Comparison of ENCODE assay signal across 25 cellular contexts in genomic region chr12:21650997-21651396, GRCh38. TPM values are rescaled to one million over a fixed set of nuclear protein-coding genes. Genes with fewer than 3 reads are reported as not detected.
DNase-seq lines count a peak whose midpoint lies in the region; ATAC-seq, FAIRE-seq and TF ChIP-seq lines count a peak whose summit lies in the region.
"Had no signal": no experiment of that assay in that cellular context is flagged by ENCODE, and none has a peak within 500 bp of the region (broad histone marks: within the 10 kb centered on the region; RNA-seq: fewer than 3 reads in every experiment).

No MANE protein-coding gene starts in this region.

- TF ChIP-seq CTCF in GM23338 (conservative IDR thresholded peaks at IDR 0.05; ENCODE audit: low read depth in 2 of 2) (no peak), GM12878 (IDR thresholded peaks at IDR 0.05 in 2 of 3, conservative IDR thresholded peaks at IDR 0.05 in 1 of 3; ENCODE audit: control insufficient read depth in 2 of 3, extremely low read depth in 1 of 3, insufficient read depth in 1 of 3, low read depth in 3 of 3, low read length in 3 of 3) (no peak), stomach (IDR thresholded peaks at IDR 0.05) (no peak), GM20000 (IDR thresholded peaks at IDR 0.05; ENCODE audit: extremely low read depth, missing control alignments) (no peak)

- TF ChIP-seq RAD21 in GM12878 (IDR thresholded peaks at IDR 0.05; ENCODE audit: insufficient read depth, low read depth, low read length): no peak

- peaks cover 73% of the 10 kb centered on the region for H3K4me1 Mint-ChIP-seq in GM23338

- SMC1A ChIA-PET in GM12878 (lab: Charles Lee; ENCODE audit: uncharacterized antibody, unreplicated experiment): interaction anchor here (1.0 to 3.1 kb wide), 5 partner anchors 8 to 141 kb away, joined by 3 to 19 read pairs (median 3); no protein-coding TSS in a partner anchor

- H3K79me2 ChIP-seq in GM23338 (replicated peaks; ENCODE audit: insufficient read depth) (peaks cover 100% of the 10 kb centered on the region), GM12878 (ENCODE audit: control insufficient read depth, insufficient read depth, low read length) (peaks cover 58% of the 10 kb centered on the region)

- H2AFZ ChIP-seq in GM23338: no peak overlapping the region
- H2AFZ ChIP-seq in GM12878 (ENCODE audit: control insufficient read depth, low read depth, low read length): no peak overlapping the region
- H2AFZ ChIP-seq: hepatocyte had no signal

- CTCF ChIA-PET in GM12878 (lab: Yijun Ruan, JAX): interaction anchor here (1.2 to 2.2 kb wide), 2 partner anchors 29 to 72 kb away, joined by 3 to 9 read pairs; no protein-coding TSS in a partner anchor

- H3K4me2 ChIP-seq in GM23338 (peak overlapping the region; percentile 31; the same call in 1 of the 2 replicates), GM12878 (ENCODE audit: control insufficient read depth, insufficient read depth) (peak overlapping the region; percentile 27; the same call in 1 of the 2 replicates)
- H3K4me2 ChIP-seq: hepatocyte had no signal

- in situ Hi-C loops in GM12878 (cut with MboI): loop anchor here (10.0 kb wide), 1 partner anchor 206 kb away; no protein-coding TSS in a partner anchor

- H3K27me3 Mint-ChIP-seq in GM23338 (ENCODE audit: insufficient read depth, low read depth, poor library complexity): peaks cover 2% of the 10 kb centered on the region
- H3K27me3 Mint-ChIP-seq: IgD-negative memory B cell had no signal

- H4K20me1 ChIP-seq in GM23338 (replicated peaks; ENCODE audit: insufficient read depth) (peaks cover 79% of the 10 kb centered on the region), GM12878 (ENCODE audit: control insufficient read depth, insufficient read depth) (no peaks in the 10 kb centered on the region)

- no peaks in the 10 kb centered on the region for H3K9me3 Mint-ChIP-seq in GM23338
- H3K9me3 Mint-ChIP-seq: IgD-negative memory B cell, natural killer cell had no signal

- no peaks in the 10 kb centered on the region for H3K27me3 ChIP-seq in GM23338 (ENCODE audit: insufficient read depth)
- no peaks in the 10 kb centered on the region for H3K27me3 ChIP-seq in GM12878 (replicated peaks in 1 of 2; ENCODE audit: control insufficient read depth in 2 of 2, insufficient read depth in 2 of 2, low read length in 1 of 2)
- H3K27me3 ChIP-seq in stomach: no peaks in the 10 kb centered on the region
- H3K27me3 ChIP-seq: hepatocyte, upper lobe of left lung had no signal

- H3K36me3 ChIP-seq in GM23338 (ENCODE audit: insufficient read depth) (peaks cover 79% of the 10 kb centered on the region), GM12878 (ENCODE audit: control insufficient read depth in 2 of 2, insufficient read depth in 2 of 2, low read length in 1 of 2) (peaks cover 5 to 21% of the 10 kb centered on the region in 2 experiments), stomach (peaks cover 35 to 81% (median 70%) of the 10 kb centered on the region in 4 donors)

- H3K9ac ChIP-seq in GM12878 (ENCODE audit: control insufficient read depth, insufficient read depth, low read length): no peak overlapping the region

- ATAC-seq in left ventricle myocardium superior (peak; percentile 23), left cardiac atrium (no peak), GM23338 (no peak), GM12878 (peak; percentile 24; the same call in 2 of the 3 replicates), HG02798 (IDR thresholded peaks at IDR 0.05; ENCODE audit: poor library complexity, unreplicated experiment) (no peak)
- ATAC-seq: natural killer cell had no signal

- H3K4me3 Mint-ChIP-seq in GM23338: peak overlapping the region; percentile 1; the same call in 1 of the 3 replicates
- H3K4me3 Mint-ChIP-seq: natural killer cell had no signal

- H3K4me1 ChIP-seq in GM23338 (ENCODE audit: insufficient read depth) (peaks cover 58% of the 10 kb centered on the region), GM12878 (ENCODE audit: control insufficient read depth, insufficient read depth, low read length) (no peaks in the 10 kb centered on the region; the same call in 1 of the 2 replicates), stomach (peaks cover 4 to 60% (median 38%) of the 10 kb centered on the region in 4 donors)

- POLR2A ChIA-PET in GM12878 (lab: Charles Lee): no interaction called here

- TF ChIP-seq EP300 in GM12878 (IDR thresholded peaks at IDR 0.05; ENCODE audit: borderline replicate concordance in 1 of 2, control insufficient read depth in 1 of 2, low read depth in 2 of 2, low read length in 2 of 2) (no peak), stomach (IDR thresholded peaks at IDR 0.05) (no peak)

- H3K27ac ChIP-seq in GM23338 (ENCODE audit: low read depth): no peak overlapping the region
- H3K27ac ChIP-seq in GM12878 (ENCODE audit: control insufficient read depth, insufficient read depth): no peak overlapping the region
- peak overlapping the region in 3 of 5 donors; percentile 0 to 17 (median 11) for H3K27ac ChIP-seq in stomach
- H3K27ac ChIP-seq: epithelial cell of prostate, hepatocyte, upper lobe of left lung had no signal

- H3K36me3 Mint-ChIP-seq in GM23338 (ENCODE audit: low read depth): peaks cover 99% of the 10 kb centered on the region

- H3K9me2 ChIP-seq in GM23338 (ENCODE audit: insufficient read depth): no peaks in the 10 kb centered on the region

- H3K27ac Mint-ChIP-seq in GM23338: no peak overlapping the region
- H3K27ac Mint-ChIP-seq: natural killer cell had no signal

- WGBS in GM12878 (ENCODE audit: insufficient coverage, insufficient replicate concordance, low lambda C conversion rate, missing lambda C conversion rate): 100% methylated on average over 1 of the region's 1 CpG
- WGBS in stomach, 5 donors: 94 to 100% (median 97%) methylated on average over 1 of the region's 1 CpG

- FAIRE-seq in GM12878 (lab: Jason Lieb, UNC): no peak

- intact Hi-C loops in left ventricle myocardium superior (cut with micrococcal nuclease): no loop called here
- intact Hi-C loops in left cardiac atrium (cut with DNase I): no loop called here
- intact Hi-C loops in GM12878 (cut with micrococcal nuclease; ENCODE audit: unreplicated experiment): no loop called here
- intact Hi-C loops in stomach (cut with DNase I; ENCODE audit: low total_unique reads): no loop called here

- no TSS peak for BruUV-seq in GM12878 (replicated peaks; lab: Mats Ljungman, UMichigan)

- H3K4me3 ChIP-seq in GM23338 (no peak overlapping the region; the same call in 1 of the 2 replicates), GM12878 (no peak overlapping the region), stomach (no peak overlapping the region)
- H3K4me3 ChIP-seq: hepatocyte, upper lobe of left lung had no signal

- H3K9me3 ChIP-seq in GM12878 (replicated peaks; ENCODE audit: control insufficient read depth, insufficient read depth, low read length): no peaks in the 10 kb centered on the region
- H3K9me3 ChIP-seq in stomach: no peaks in the 10 kb centered on the region
- H3K9me3 ChIP-seq: upper lobe of left lung had no signal

- no peaks in the 10 kb centered on the region for H3F3A ChIP-seq in GM23338 (replicated peaks; ENCODE audit: low read depth)

- TF ChIP-seq POLR2A in GM12878 (IDR thresholded peaks at IDR 0.05; ENCODE audit: low read depth, low read length) (peak; percentile 40; the same call in 1 of the 2 replicates), stomach (IDR thresholded peaks at IDR 0.05) (no peak)

- RAD21 ChIA-PET in GM12878 (lab: Charles Lee; ENCODE audit: unreplicated experiment): no interaction called here

- DNase-seq in left ventricle myocardium superior (no peak), left cardiac atrium (no peak), GM23338 (ENCODE audit: low spot score) (no peak), GM12878 (ENCODE audit: low read depth, low spot score) (no peak), stomach (no peak), GM20000 (ENCODE audit: low spot score) (no peak)
- DNase-seq: activated CD4-positive, CD25-positive, alpha-beta regulatory T cell treated with anti-CD3 and anti-CD28 coated beads, Interleukin-2, amount 50 U/mL, for 72 hours; DMS 273 treated with DMSO at 0.1 percent for 48 hours; foreskin fibroblast; islet precursor cell; MM.1S; natural killer cell; NCI-H1436 treated with DMSO at 0.1 percent for 48 hours; NCI-H748 treated with DMSO at 0.1 percent for 48 hours; posterior cingulate gyrus; SIG-M5; stimulated activated CD4-positive, alpha-beta T cell treated with anti-CD3 and anti-CD28 coated beads, Interleukin-2, amount 100 ng/mL, for 24 hours; T-helper 9 cell; upper lobe of left lung had no signal

RNA-seq across cellular contexts. Expression of gene LDHB, which starts 6.6 kb away (rescaled TPM):
- total RNA-seq in left ventricle myocardium superior (2,127 TPM), left cardiac atrium (1,000 to 10,000 TPM; 1,145 to 1,293 TPM), GM12878 (2014; rRNA removed) (800 and 1,059 TPM in 2 replicates), GM12878 (2014; rRNA removed; fragmentation: Illumina TruSeq; extraction: Trizol) (1,225 and 1,228 TPM in 2 replicates), GM12878 (2021) (1,270 and 1,289 TPM in 2 replicates), stomach (100 to 1,000 TPM in 4 of 5 donors, 10 to 100 TPM in 1; 94.5 to 445 (median 272) TPM)
- total RNA-seq in GM23338 (2014; rRNA removed; shearing (Covaris generic)): 1,537 and 1,654 TPM in 2 replicates
- polyA plus RNA-seq in GM23338 (2016; fragmentation: Nextera tagmentation; extraction: Ambion mirVana) (1,924 and 1,990 TPM in 2 replicates), GM12878 (2011; rRNA removed) (1,442 and 2,024 TPM in 2 replicates), GM12878 (2014; fragmentation: Illumina TruSeq; extraction: Trizol) (1,254 and 1,609 TPM in 2 replicates), GM12878 (2014; fragmentation: Nextera tagmentation; extraction: Ambion mirVana) (1,000 to 10,000 TPM; 3,645 to 3,692 TPM), GM12878 (2014; rRNA removed) (902 and 986 TPM in 2 replicates), GM12878 (2016; fragmentation: Nextera tagmentation; extraction: Ambion mirVana) (1,000 to 10,000 TPM; 1,711 to 1,747 TPM), stomach (100 to 1,000 TPM; 325 to 523 (median 491) TPM)
- 182 and 191 TPM in 2 replicates for total RNA-seq in GM12878 (2013; cell fraction: nucleolus; rRNA removed)
- 1,011 TPM for polyA plus RNA-seq in GM12878 (2011; ENCODE audit: low read depth)
- polyA plus RNA-seq in GM12878 (2011; cell fraction: cytosol; rRNA removed): 546 and 722 TPM in 2 replicates
- polyA plus RNA-seq in GM12878 (2011; cell fraction: nucleus; rRNA removed): 395 and 515 TPM in 2 replicates
- polyA plus RNA-seq in GM12878 (2012): 1,044 and 1,064 TPM in 2 replicates
- 628 and 1,062 TPM in 2 replicates for polyA minus RNA-seq in GM12878 (2011; rRNA and poly(A)+ RNA removed)
- polyA minus RNA-seq in GM12878 (2011; cell fraction: cytosol; rRNA and poly(A)+ RNA removed): 221 and 296 TPM in 2 replicates
- polyA minus RNA-seq in GM12878 (2011; cell fraction: nucleus; rRNA and poly(A)+ RNA removed): 86.6 and 128 TPM in 2 replicates

RNA-seq across cellular contexts. Expression of gene GYS2, which starts 46.4 kb away (rescaled TPM):
- total RNA-seq in left ventricle myocardium superior (not detected), left cardiac atrium (under 1 TPM in 1 of 2 donors, not detected in 1; 0.62 TPM), GM12878 (2014; rRNA removed) (not detected in 2 replicates), GM12878 (2014; rRNA removed; fragmentation: Illumina TruSeq; extraction: Trizol) (not detected in 2 replicates), GM12878 (2021) (not detected in 2 replicates), stomach (not detected)
- not detected in 2 replicates for total RNA-seq in GM23338 (2014; rRNA removed; shearing (Covaris generic))
- polyA plus RNA-seq in GM23338 (2016; fragmentation: Nextera tagmentation; extraction: Ambion mirVana) (not detected in 2 replicates), GM12878 (2011; rRNA removed) (not detected in 2 replicates), GM12878 (2014; fragmentation: Illumina TruSeq; extraction: Trizol) (not detected in 2 replicates), GM12878 (2014; fragmentation: Nextera tagmentation; extraction: Ambion mirVana) (not detected), GM12878 (2014; rRNA removed) (not detected in 2 replicates), GM12878 (2016; fragmentation: Nextera tagmentation; extraction: Ambion mirVana) (not detected), stomach (under 1 TPM in 1 of 3 donors, not detected in 2; 0.33 TPM)
- total RNA-seq in GM12878 (2013; cell fraction: nucleolus; rRNA removed): not detected in 2 replicates
- polyA plus RNA-seq in GM12878 (2011; ENCODE audit: low read depth): not detected
- polyA plus RNA-seq in GM12878 (2011; cell fraction: cytosol; rRNA removed): 0.03 TPM in 1 of 2 replicates, not detected in the other
- polyA plus RNA-seq in GM12878 (2011; cell fraction: nucleus; rRNA removed): 0.18 and 0.27 TPM in 2 replicates
- polyA plus RNA-seq in GM12878 (2012): not detected in 2 replicates
- polyA minus RNA-seq in GM12878 (2011; rRNA and poly(A)+ RNA removed): not detected in 2 replicates
- polyA minus RNA-seq in GM12878 (2011; cell fraction: cytosol; rRNA and poly(A)+ RNA removed): not detected in 2 replicates
- polyA minus RNA-seq in GM12878 (2011; cell fraction: nucleus; rRNA and poly(A)+ RNA removed): not detected in 2 replicates
- total RNA-seq: dermis microvascular lymphatic vessel endothelial cell, lung microvascular endothelial cell, natural killer cell had no signal
- polyA plus RNA-seq: IgD-negative memory B cell had no signal

Comparison
In these comparisons a context has a peak if more than half of its experiments do, and no peak if none do; other contexts are left out.
1. ATAC-seq: peak in left ventricle myocardium superior (single experiment) and GM12878 (single experiment); none in left cardiac atrium (0 of 2), GM23338 (single experiment) and HG02798 (single experiment).
2. H3K27ac ChIP-seq: peak in stomach (3 of 5); none in GM23338 (single experiment) and GM12878 (single experiment).